12 cellular contexts compared by ENCODE assay signal in the genomic region with DNA sequence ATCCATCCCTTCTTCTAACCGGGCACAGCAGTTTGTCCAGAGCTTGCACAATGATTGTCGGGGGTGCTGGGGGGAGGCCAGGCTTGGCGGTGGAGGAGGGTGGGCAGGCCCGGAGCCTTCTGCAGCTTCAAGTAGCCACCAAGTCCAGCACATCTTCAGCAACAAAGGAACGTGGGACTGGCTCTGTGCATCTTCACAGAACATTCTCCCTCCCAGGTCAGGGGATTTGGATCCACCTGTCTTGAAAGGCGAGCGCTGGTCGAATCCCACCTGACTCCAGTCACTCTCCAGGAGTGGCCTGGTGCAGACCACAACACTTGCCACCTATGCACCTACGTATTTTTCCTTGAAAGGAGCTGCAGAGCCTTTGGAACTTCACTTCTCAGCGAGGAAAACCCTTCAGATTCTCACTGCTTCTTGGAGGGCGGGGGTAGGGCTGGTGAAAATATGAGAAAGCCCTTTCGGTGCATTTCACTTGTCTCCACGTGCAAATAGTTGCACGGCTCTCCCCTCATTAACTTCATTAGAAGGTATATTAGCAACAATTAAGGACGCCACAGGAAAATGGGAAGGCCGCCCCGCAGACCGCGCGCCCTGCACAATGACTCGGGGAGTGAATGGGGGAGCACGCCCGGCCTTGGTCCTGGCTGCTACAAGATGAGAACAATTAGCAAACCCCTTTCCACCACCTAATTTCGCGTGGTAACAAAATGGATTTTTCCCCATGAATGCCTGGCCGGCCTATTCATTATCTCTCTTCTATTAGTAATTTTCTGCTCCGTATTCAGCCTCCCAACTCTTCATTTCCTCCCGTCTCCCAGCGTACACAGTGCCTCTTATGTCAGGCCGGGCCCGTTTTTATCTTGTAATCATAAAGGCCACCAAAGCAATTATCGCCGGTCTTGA.
DNase-seq lines count a peak whose midpoint lies in the region; ATAC-seq, FAIRE-seq and TF ChIP-seq lines count a peak whose summit lies in the region.
"Had no signal": no experiment of that assay in that cellular context is flagged by ENCODE, and none has a peak within 500 bp of the region (broad histone marks: within the 10 kb centered on the region; RNA-seq: fewer than 3 reads in every experiment).

No MANE protein-coding gene starts in this region.

- H3K56ac ChIP-seq in H9 (ENCODE audit: insufficient read length, low read depth, low read length): no peak overlapping the region

- H3K79me1 ChIP-seq in H9 (ENCODE audit: insufficient read depth, low read depth, low read length, poor library complexity, severe bottlenecking): no peaks in the 10 kb centered on the region

- CTCF ChIA-PET in activated CD4-positive, alpha-beta T cell treated with anti-CD3 and anti-CD28 coated beads, Interleukin-2, amount 10 ng/mL, durations not matched to agents 7 days and 5 days (lab: Charles Lee): interaction anchor here (1.1 kb wide), 1 partner anchor 56 kb away, joined by 5 read pairs; no protein-coding TSS in a partner anchor
- CTCF ChIA-PET in endothelial cell of umbilical vein (lab: Charles Lee): no interaction called here

- H3K27me3 Mint-ChIP-seq in activated CD4-positive, alpha-beta T cell treated with anti-CD3 and anti-CD28 coated beads, Interleukin-2, amount 10 ng/mL, durations not matched to agents 7 days and 5 days: peaks cover 80% of the 10 kb centered on the region
- peaks cover 96% of the 10 kb centered on the region for H3K27me3 Mint-ChIP-seq in H9 (ENCODE audit: low read depth)

- H3K27ac Mint-ChIP-seq in activated CD4-positive, alpha-beta T cell treated with anti-CD3 and anti-CD28 coated beads, Interleukin-2, amount 10 ng/mL, durations not matched to agents 7 days and 5 days: peak overlapping the region; percentile 32
- H3K27ac Mint-ChIP-seq in H9: no peak overlapping the region

- peaks cover 7% of the 10 kb centered on the region for H3K23me2 ChIP-seq in H9 (ENCODE audit: insufficient read length, low read depth, low read length, poor library complexity, severe bottlenecking)

- H3K27ac ChIP-seq in H9 (ENCODE audit: insufficient read length, low read depth, low read length): no peak overlapping the region
- no peak overlapping the region for H3K27ac ChIP-seq in endothelial cell of umbilical vein (ENCODE audit: insufficient read depth, low read depth, low read length)
- no peak overlapping the region for H3K27ac ChIP-seq in parathyroid adenoma
- H3K27ac ChIP-seq: A549, gastrocnemius medialis, PC-9 had no signal

- no peak for TF ChIP-seq POLR2A in endothelial cell of umbilical vein (IDR thresholded peaks at IDR 0.05; ENCODE audit: low read depth, low read length)

- H3K9me1 ChIP-seq in endothelial cell of umbilical vein (replicated peaks; ENCODE audit: control insufficient read depth, extremely low read depth, insufficient read depth, low read length): no peaks in the 10 kb centered on the region

- H2BK15ac ChIP-seq in H9 (ENCODE audit: low read depth, low read length): no peak overlapping the region

- H3K4me3 Mint-ChIP-seq in activated CD4-positive, alpha-beta T cell treated with anti-CD3 and anti-CD28 coated beads, Interleukin-2, amount 10 ng/mL, durations not matched to agents 7 days and 5 days: no peak overlapping the region
- peak overlapping the region; percentile 4 to 74; a peak in 4 of 5 replicates for H3K4me3 Mint-ChIP-seq in H9

- H3K4me3 ChIP-seq in endothelial cell of umbilical vein (replicated peaks in 1 of 3; ENCODE audit: insufficient read depth in 1 of 3, low read depth in 1 of 3, low read length in 3 of 3) (no peak overlapping the region), parathyroid adenoma (ENCODE audit: low read depth, low read length) (no peak overlapping the region)
- H3K4me3 ChIP-seq: A549, K562, PC-9 had no signal

- TF ChIP-seq CTCF in H9 (conservative IDR thresholded peaks at IDR 0.05) (no peak), endothelial cell of umbilical vein (IDR thresholded peaks at IDR 0.05; ENCODE audit: extremely low read depth in 1 of 2, insufficient read depth in 1 of 2, low read depth in 1 of 2, low read length in 2 of 2) (no peak), parathyroid adenoma (IDR thresholded peaks at IDR 0.05) (no peak)

- no peak overlapping the region for H3T11ph ChIP-seq in H9 (ENCODE audit: low read length)

- no peak for DNase-seq in activated CD4-positive, alpha-beta T cell treated with anti-CD3 and anti-CD28 coated beads, Interleukin-2, amount 10 ng/mL, durations not matched to agents 7 days and 5 days
- no peak for DNase-seq in activated CD4-positive, alpha-beta T cell treated with anti-CD3 and anti-CD28 coated beads, Interleukin-2, amount 50 U/mL, for 48 hours
- DNase-seq in H9 (peak; percentile 28), endothelial cell of umbilical vein (ENCODE audit: low read depth, low spot score) (no peak), A172 (ENCODE audit: low spot score) (no peak)
- DNase-seq: PC-9 had no signal

- H4K91ac ChIP-seq in H9 (ENCODE audit: insufficient read length, low read depth, low read length): no peak overlapping the region

- no peak overlapping the region for H3K9ac ChIP-seq in H9 (ENCODE audit: extremely low read depth, insufficient read length, low read length)
- H3K9ac ChIP-seq in endothelial cell of umbilical vein (replicated peaks; ENCODE audit: extremely low read depth, insufficient read depth, low read length): no peak overlapping the region
- H3K9ac ChIP-seq in parathyroid adenoma: no peak overlapping the region

- H3K36me3 ChIP-seq in endothelial cell of umbilical vein (ENCODE audit: control insufficient read depth in 2 of 2, extremely low read depth in 1 of 2, insufficient read depth in 2 of 2, low read length in 2 of 2): no peaks in the 10 kb centered on the region
- H3K36me3 ChIP-seq in parathyroid adenoma (ENCODE audit: control insufficient read depth, insufficient read depth, low read length): no peaks in the 10 kb centered on the region
- H3K36me3 ChIP-seq: gastrocnemius medialis had no signal

- no peak overlapping the region for H3K18ac ChIP-seq in H9 (ENCODE audit: insufficient read length, low read depth, low read length)

- no peak for FAIRE-seq in endothelial cell of umbilical vein (lab: Jason Lieb, UNC)
- FAIRE-seq: A549, K562 had no signal

- H3K9me3 ChIP-seq in H9 (ENCODE audit: control insufficient read depth, low read depth, low read length) (no peaks in the 10 kb centered on the region), endothelial cell of umbilical vein (replicated peaks; ENCODE audit: control insufficient read depth, insufficient read depth, low read length) (no peaks in the 10 kb centered on the region), parathyroid adenoma (ENCODE audit: control insufficient read depth, low read length) (peaks cover 2% of the 10 kb centered on the region)
- H3K9me3 ChIP-seq: A549, gastrocnemius medialis had no signal

- peaks cover 5% of the 10 kb centered on the region for H3K4me1 Mint-ChIP-seq in activated CD4-positive, alpha-beta T cell treated with anti-CD3 and anti-CD28 coated beads, Interleukin-2, amount 10 ng/mL, durations not matched to agents 7 days and 5 days
- peaks cover 10 to 62% of the 10 kb centered on the region in 2 experiments for H3K4me1 Mint-ChIP-seq in H9

- H2AFZ ChIP-seq in H9 (ENCODE audit: low read length) (no peak overlapping the region), endothelial cell of umbilical vein (ENCODE audit: low read depth, low read length) (no peak overlapping the region), parathyroid adenoma (no peak overlapping the region)
- H2AFZ ChIP-seq: PC-9 had no signal

- H4K20me1 ChIP-seq in H9 (ENCODE audit: control insufficient read depth, insufficient read depth, insufficient read length) (no peaks in the 10 kb centered on the region), endothelial cell of umbilical vein (replicated peaks; ENCODE audit: control insufficient read depth, extremely low read depth, insufficient read depth, low read length) (no peaks in the 10 kb centered on the region)

- H3K27me3 ChIP-seq in H9 (ENCODE audit: insufficient read depth, low read length) (peaks cover 73% of the 10 kb centered on the region), endothelial cell of umbilical vein (ENCODE audit: control insufficient read depth in 2 of 2, insufficient read depth in 2 of 2, low read length in 2 of 2) (peaks cover 38 to 65% of the 10 kb centered on the region in 2 experiments), parathyroid adenoma (ENCODE audit: control insufficient read depth, insufficient read depth, low read length) (peaks cover 2% of the 10 kb centered on the region)

- no peak overlapping the region for H2AK5ac ChIP-seq in H9 (ENCODE audit: insufficient read length, low read length)

- H4K8ac ChIP-seq in H9 (replicated peaks; ENCODE audit: insufficient read length, low read depth, low read length): no peak overlapping the region

- no peaks in the 10 kb centered on the region for H3K9me3 Mint-ChIP-seq in activated CD4-positive, alpha-beta T cell treated with anti-CD3 and anti-CD28 coated beads, Interleukin-2, amount 10 ng/mL, durations not matched to agents 7 days and 5 days
- H3K9me3 Mint-ChIP-seq in H9: no peaks in the 10 kb centered on the region

- H3K23ac ChIP-seq in H9 (ENCODE audit: insufficient read length, low read depth, low read length): no peak overlapping the region

- ATAC-seq in GM21526 (IDR thresholded peaks at IDR 0.05; ENCODE audit: low FRiP score, unreplicated experiment) (no peak), GM21723 (IDR thresholded peaks at IDR 0.05; ENCODE audit: unreplicated experiment) (no peak)
- ATAC-seq: A549, gastrocnemius medialis, K562 had no signal

- intact Hi-C loops in endothelial cell of umbilical vein (cut with micrococcal nuclease): no loop called here

- H3K4me1 ChIP-seq in H9 (ENCODE audit: insufficient read depth, low read length) (no peaks in the 10 kb centered on the region), endothelial cell of umbilical vein (ENCODE audit: control insufficient read depth, extremely low read depth, insufficient read depth, low read length) (no peaks in the 10 kb centered on the region), parathyroid adenoma (no peaks in the 10 kb centered on the region)
- H3K4me1 ChIP-seq: A549, gastrocnemius medialis had no signal

- POLR2A ChIA-PET in activated CD4-positive, alpha-beta T cell treated with anti-CD3 and anti-CD28 coated beads, Interleukin-2, amount 10 ng/mL, durations not matched to agents 7 days and 5 days (lab: Charles Lee): no interaction called here
- POLR2A ChIA-PET in endothelial cell of umbilical vein (lab: Charles Lee): no interaction called here

- H2BK120ac ChIP-seq in H9 (ENCODE audit: low read depth, low read length, poor library complexity, severe bottlenecking): no peak overlapping the region

- H2BK20ac ChIP-seq in H9 (ENCODE audit: low read depth, low read length, poor library complexity, severe bottlenecking): no peak overlapping the region

- H3K4me2 ChIP-seq in H9 (ENCODE audit: insufficient read depth, insufficient read length, low read length) (peak overlapping the region; percentile 86), endothelial cell of umbilical vein (ENCODE audit: insufficient read depth, low read length) (no peak overlapping the region), parathyroid adenoma (ENCODE audit: low read length) (peak overlapping the region; percentile 32)
- H3K4me2 ChIP-seq: A549, PC-9 had no signal

- dilution Hi-C loops in endothelial cell of umbilical vein (cut with MboI; ENCODE audit: extremely low pct_ligation_motif_present, low sequenced_read_pairs): no loop called here

- H3K14ac ChIP-seq in H9 (ENCODE audit: insufficient read depth, low read length): no peak overlapping the region

- no TSS peak for BruUV-seq in endothelial cell of umbilical vein (replicated peaks; lab: Mats Ljungman, UMichigan)

- H2BK5ac ChIP-seq in H9 (ENCODE audit: insufficient read length, low read length): no peak overlapping the region

- H4K5ac ChIP-seq in H9 (ENCODE audit: insufficient read length, low read depth, low read length): no peak overlapping the region

- H3K79me2 ChIP-seq in H9 (ENCODE audit: insufficient read depth, low read length) (no peaks in the 10 kb centered on the region), endothelial cell of umbilical vein (ENCODE audit: control insufficient read depth, insufficient read depth, low read length) (no peaks in the 10 kb centered on the region), parathyroid adenoma (no peaks in the 10 kb centered on the region)

- H3K4ac ChIP-seq in H9 (ENCODE audit: low read depth, low read length): no peak overlapping the region

- no peaks in the 10 kb centered on the region for H3K36me3 Mint-ChIP-seq in activated CD4-positive, alpha-beta T cell treated with anti-CD3 and anti-CD28 coated beads, Interleukin-2, amount 10 ng/mL, durations not matched to agents 7 days and 5 days (ENCODE audit: low read depth)
- H3K36me3 Mint-ChIP-seq in H9 (ENCODE audit: insufficient read depth in 1 of 3, low read depth in 3 of 3): no peaks in the 10 kb centered on the region; a peak in 2 of 7 replicates

- no CpG with 5 or more reads among the region's 33 CpGs for WGBS in H9 (ENCODE audit: extremely low coverage, insufficient read length, low lambda C conversion rate)

- H2BK12ac ChIP-seq in H9 (ENCODE audit: insufficient read length, low read depth, low read length): no peak overlapping the region
